1 cellular context compared by ENCODE assay signal in the genomic region with DNA sequence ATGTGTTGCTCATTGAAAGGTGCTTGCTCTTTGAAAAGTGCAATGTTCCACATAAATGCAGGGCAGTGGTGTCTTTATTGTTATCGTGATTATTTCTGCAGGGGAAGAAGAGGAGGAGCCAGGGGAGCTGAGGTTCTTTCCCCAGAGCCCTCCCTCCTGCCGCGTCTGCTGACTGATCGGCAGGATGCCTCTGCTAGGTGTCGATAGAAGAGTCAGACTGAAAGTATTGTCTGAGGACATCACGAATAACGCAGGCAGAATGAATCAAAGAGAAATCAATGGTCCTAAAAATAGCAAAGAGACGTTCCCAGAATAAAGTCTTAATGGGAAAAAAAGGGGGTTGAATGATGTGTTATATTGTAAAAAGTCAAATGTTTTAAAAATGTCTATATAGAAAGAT.
A peak's percentile ranks its signal among the peaks of the same experiment; 100 is the strongest.
TF ChIP-seq lines count a peak whose summit lies in the region.

No MANE protein-coding gene starts in this region.

TF ChIP-seq in GM12878, 131 proteins besides CTCF, POLR2A, EP300 and RAD21 (continues in another document):
- TF ChIP-seq ZBTB33 (IDR thresholded peaks at IDR 0.05) (no peak), ZNF24 (IDR thresholded peaks at IDR 0.05) (no peak), ZBTB11 (CRISPR knock-in tag; IDR thresholded peaks at IDR 0.05) (no peak), SIX5 (IDR thresholded peaks at IDR 0.05; ENCODE audit: low read depth, low read length, severe bottlenecking) (no peak), RCOR1 (conservative IDR thresholded peaks at IDR 0.05; ENCODE audit: low read depth, low read length) (no peak), BMI1 (IDR thresholded peaks at IDR 0.05; ENCODE audit: borderline replicate concordance) (no peak), ZBED1 (IDR thresholded peaks at IDR 0.05; ENCODE audit: borderline replicate concordance) (peak; percentile 45; the same call in 1 of the 2 replicates), CBX5 (IDR thresholded peaks at IDR 0.05; ENCODE audit: low read depth) (no peak), HCFC1 (IDR thresholded peaks at IDR 0.05; ENCODE audit: low read length) (no peak), IKZF2 (IDR thresholded peaks at IDR 0.05) (no peak), E2F4 (IDR thresholded peaks at IDR 0.05; ENCODE audit: low read depth, low read length) (no peak), SMAD1 (IDR thresholded peaks at IDR 0.05; ENCODE audit: low read depth, partially characterized antibody) (no peak), ZNF384 (IDR thresholded peaks at IDR 0.05; ENCODE audit: borderline replicate concordance, low read depth, low read length) (no peak), POLR2AphosphoS2 (IDR thresholded peaks at IDR 0.05; ENCODE audit: low read depth, low read length) (no peak), GABPA (IDR thresholded peaks at IDR 0.05; ENCODE audit: low read depth) (no peak), ESRRA (IDR thresholded peaks at IDR 0.05; ENCODE audit: low read length) (no peak), EGR1 (IDR thresholded peaks at IDR 0.05; ENCODE audit: borderline replicate concordance in 1 of 2, low read depth in 2 of 2, low read length in 2 of 2) (no peak), CUX1 (IDR thresholded peaks at IDR 0.05; ENCODE audit: insufficient replicate concordance, low read depth, low read length) (no peak), ZNF274 (IDR thresholded peaks at IDR 0.05; ENCODE audit: insufficient read depth, insufficient read length) (no peak), NR2C2 (IDR thresholded peaks at IDR 0.05; ENCODE audit: borderline replicate concordance, control insufficient read depth, insufficient read length, low read depth) (no peak), BRCA1 (IDR thresholded peaks at IDR 0.05; ENCODE audit: low read depth, low read length) (no peak), RUNX3 (IDR thresholded peaks at IDR 0.05; ENCODE audit: low read length) (no peak), CHD1 (IDR thresholded peaks at IDR 0.05; ENCODE audit: low read depth, low read length) (no peak), JUNB (IDR thresholded peaks at IDR 0.05) (peak; percentile 77), EED (IDR thresholded peaks at IDR 0.05; ENCODE audit: low read depth) (no peak), ATF2 (IDR thresholded peaks at IDR 0.05; ENCODE audit: low read length) (peak; percentile 40; the same call in 1 of the 2 replicates), MEF2A (IDR thresholded peaks at IDR 0.05; ENCODE audit: insufficient read depth, low read depth, low read length) (peak; percentile 67; the same call in 1 of the 2 replicates), BACH1 (IDR thresholded peaks at IDR 0.05; ENCODE audit: borderline replicate concordance) (no peak), ZBTB40 (IDR thresholded peaks at IDR 0.05; ENCODE audit: borderline replicate concordance) (no peak), SREBF2 (IDR thresholded peaks at IDR 0.05; ENCODE audit: low read length) (no peak), E2F8 (IDR thresholded peaks at IDR 0.05; ENCODE audit: low read depth, partially characterized antibody) (no peak), NRF1 (conservative IDR thresholded peaks at IDR 0.05; ENCODE audit: low read depth, low read length) (no peak), SMAD5 (IDR thresholded peaks at IDR 0.05; ENCODE audit: low read depth) (no peak)
- TF ChIP-seq, protein P1, sequence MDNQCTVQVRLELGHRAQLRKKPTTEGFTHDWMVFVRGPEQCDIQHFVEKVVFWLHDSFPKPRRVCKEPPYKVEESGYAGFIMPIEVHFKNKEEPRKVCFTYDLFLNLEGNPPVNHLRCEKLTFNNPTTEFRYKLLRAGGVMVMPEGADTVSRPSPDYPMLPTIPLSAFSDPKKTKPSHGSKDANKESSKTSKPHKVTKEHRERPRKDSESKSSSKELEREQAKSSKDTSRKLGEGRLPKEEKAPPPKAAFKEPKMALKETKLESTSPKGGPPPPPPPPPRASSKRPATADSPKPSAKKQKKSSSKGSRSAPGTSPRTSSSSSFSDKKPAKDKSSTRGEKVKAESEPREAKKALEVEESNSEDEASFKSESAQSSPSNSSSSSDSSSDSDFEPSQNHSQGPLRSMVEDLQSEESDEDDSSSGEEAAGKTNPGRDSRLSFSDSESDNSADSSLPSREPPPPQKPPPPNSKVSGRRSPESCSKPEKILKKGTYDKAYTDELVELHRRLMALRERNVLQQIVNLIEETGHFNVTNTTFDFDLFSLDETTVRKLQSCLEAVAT (IDR thresholded peaks at IDR 0.05) = peak; percentile 51; the same call in 1 of the 2 replicates
